ENCODE assay signal across 8 cellular contexts in genomic region chr15:56919708-56920637, GRCh38. TPM values are rescaled to one million over a fixed set of nuclear protein-coding genes. Genes with fewer than 3 reads are reported as not detected.
DNase-seq lines count a peak whose midpoint lies in the region; ATAC-seq and TF ChIP-seq lines count a peak whose summit lies in the region.

No MANE protein-coding gene starts in this region.

- no peaks in the 10 kb centered on the region for H3K27me3 Mint-ChIP-seq in CD4-positive, alpha-beta T cell
- H3K27me3 Mint-ChIP-seq in WTC11 (ENCODE audit: low read depth), result peaks cover 17% of the 10 kb centered on the region

- no peaks in the 10 kb centered on the region for H3K9me3 Mint-ChIP-seq in CD4-positive, alpha-beta T cell
- peaks cover 14% of the 10 kb centered on the region for H3K9me3 Mint-ChIP-seq in WTC11

- peak in 3 of 10 experiments; percentile 3 to 39 (median 4) for DNase-seq in CD4-positive, alpha-beta T cell
- DNase-seq in WTC11 (ENCODE audit: low spot score) (peak; percentile 60), thoracic aorta (ENCODE audit: low spot score) (no peak)

- H3K27me3 ChIP-seq in CD4-positive, alpha-beta T cell (ENCODE audit: control insufficient read depth, insufficient read depth, low read length), result no peaks in the 10 kb centered on the region
- H3K27me3 ChIP-seq in ectodermal cell (ENCODE audit: control insufficient read depth, insufficient read depth, low read length, poor library complexity, severe bottlenecking), result no peaks in the 10 kb centered on the region
- H3K27me3 ChIP-seq in thoracic aorta (replicated peaks; ENCODE audit: insufficient read depth), result no peaks in the 10 kb centered on the region

- 1% methylated on average over 27 of the region's 30 CpGs for WGBS in ectodermal cell, 2 experiments
- WGBS in mesodermal cell (ENCODE audit: insufficient coverage in 2 of 2), 2 experiments, result 0% methylated on average over 19 to 25 of the region's 30 CpGs

- peak overlapping the region; percentile 95 for H3K4me3 Mint-ChIP-seq in CD4-positive, alpha-beta T cell
- peak overlapping the region; percentile 86 for H3K4me3 Mint-ChIP-seq in WTC11

- H3K4me3 ChIP-seq in ectodermal cell (ENCODE audit: insufficient read depth, low read depth, low read length) (peak overlapping the region; percentile 92), mesodermal cell (ENCODE audit: extremely low read depth, insufficient read depth, low read length, poor library complexity, severe bottlenecking) (peak overlapping the region; percentile 93), thoracic aorta (peak overlapping the region; percentile 89)

- H3K36me3 ChIP-seq in ectodermal cell (ENCODE audit: control insufficient read depth, insufficient read depth, low read length) (no peaks in the 10 kb centered on the region), mesodermal cell (ENCODE audit: control insufficient read depth, insufficient read depth, low read length) (peaks cover 33% of the 10 kb centered on the region), thoracic aorta (no peaks in the 10 kb centered on the region)

- peak overlapping the region; percentile 91 for H3K27ac Mint-ChIP-seq in CD4-positive, alpha-beta T cell
- peak overlapping the region; percentile 68 for H3K27ac Mint-ChIP-seq in WTC11

- intact Hi-C loops in CD4-positive, alpha-beta T cell (cut with DNase I, micrococcal nuclease), result loop anchor here (2.0 to 10.0 kb wide), 10 partner anchors 37 to 675 kb away; partner anchors contain the start of genes RFX7 (in 1 of the 2) and ZNF280D (in 1 of the 2)

- CTCF ChIA-PET in CD4-positive, alpha-beta T cell (lab: Charles Lee), result no interaction called here
- CTCF ChIA-PET in WTC11 (lab: Charles Lee), result interaction anchor here (0.8 kb wide), 2 partner anchors 8 to 219 kb away, joined by 3 read pairs; no protein-coding TSS in a partner anchor

- peaks cover 40% of the 10 kb centered on the region for H3K36me3 Mint-ChIP-seq in CD4-positive, alpha-beta T cell (ENCODE audit: low read depth)
- peaks cover 40% of the 10 kb centered on the region for H3K36me3 Mint-ChIP-seq in WTC11

- no peak for ATAC-seq in CD4-positive, alpha-beta T cell (ENCODE audit: poor library complexity)
- peak; percentile 16 for ATAC-seq in GM19438 (IDR thresholded peaks at IDR 0.05; ENCODE audit: low read depth, unreplicated experiment)
- ATAC-seq in WTC11, result peak; percentile 29
- ATAC-seq in thoracic aorta (ENCODE audit: insufficient number of reproducible peaks, low FRiP score, low read depth), result no peak
- ATAC-seq in GM21381 (IDR thresholded peaks at IDR 0.05; ENCODE audit: unreplicated experiment), result no peak

- TF ChIP-seq CTCF in CD4-positive, alpha-beta T cell (IDR thresholded peaks at IDR 0.05), result no peak
- TF ChIP-seq CTCF in WTC11 (IDR thresholded peaks at IDR 0.05), result no peak
- no peak for TF ChIP-seq CTCF in thoracic aorta (IDR thresholded peaks at IDR 0.05)

- no peak for TF ChIP-seq RAD21 in Ishikawa (IDR thresholded peaks at IDR 0.05; ENCODE audit: low read depth)

- TF ChIP-seq EP300 in Ishikawa (IDR thresholded peaks at IDR 0.05; ENCODE audit: borderline replicate concordance), result no peak

- H3K9me3 ChIP-seq in CD4-positive, alpha-beta T cell (ENCODE audit: control insufficient read depth, low read length), result no peaks in the 10 kb centered on the region
- no peaks in the 10 kb centered on the region for H3K9me3 ChIP-seq in ectodermal cell (ENCODE audit: control insufficient read depth, low read length)
- H3K9me3 ChIP-seq in mesodermal cell (ENCODE audit: control insufficient read depth, low read length), result peaks cover 12% of the 10 kb centered on the region
- H3K9me3 ChIP-seq in thoracic aorta, result no peaks in the 10 kb centered on the region

- peaks cover 17% of the 10 kb centered on the region for H3K4me1 ChIP-seq in ectodermal cell (ENCODE audit: control insufficient read depth, insufficient read depth, low read length)
- H3K4me1 ChIP-seq in mesodermal cell (ENCODE audit: control insufficient read depth, insufficient read depth, low read length, poor library complexity, severe bottlenecking), result peaks cover 2% of the 10 kb centered on the region
- H3K4me1 ChIP-seq in thoracic aorta (ENCODE audit: control insufficient read depth in 1 of 2, low read depth in 2 of 2), result peaks cover 37 to 48% of the 10 kb centered on the region in 2 donors

- H3K4me1 Mint-ChIP-seq in CD4-positive, alpha-beta T cell (ENCODE audit: low read depth), result peaks cover 64% of the 10 kb centered on the region
- peaks cover 38% of the 10 kb centered on the region for H3K4me1 Mint-ChIP-seq in WTC11

- peak overlapping the region; percentile 71 for H3K27ac ChIP-seq in CD4-positive, alpha-beta T cell (ENCODE audit: low read depth, low read length)
- H3K27ac ChIP-seq in ectodermal cell (ENCODE audit: insufficient read depth, low read depth, low read length, poor library complexity, severe bottlenecking) (peak overlapping the region; percentile 80), mesodermal cell (ENCODE audit: low read depth, low read length, severe bottlenecking) (peak overlapping the region; percentile 92), thoracic aorta (peak overlapping the region; percentile 92 to 94)

- POLR2A ChIA-PET in CD4-positive, alpha-beta T cell (lab: Charles Lee), result interaction anchor here (1.2 to 3.9 kb wide), 7 partner anchors 9 to 216 kb away, joined by 3 to 69 read pairs (median 5); partner anchors contain the start of gene ZNF280D
- POLR2A ChIA-PET in WTC11 (lab: Charles Lee), result interaction anchor here (0.7 to 0.8 kb wide), 2 partner anchors 20 to 34 kb away, joined by 3 to 6 read pairs; no protein-coding TSS in a partner anchor

TF ChIP-seq in Ishikawa, 13 proteins besides CTCF, POLR2A, EP300 and RAD21 (continues in another document):
- no peak for TF ChIP-seq TCF12 (IDR thresholded peaks at IDR 0.05; ENCODE audit: low read depth)
- TF ChIP-seq TAF1 (IDR thresholded peaks at IDR 0.05; ENCODE audit: low read depth), result no peak
- peak; percentile 62; the same call in 1 of the 2 replicates for TF ChIP-seq CEBPB (IDR thresholded peaks at IDR 0.05)
- no peak for TF ChIP-seq TEAD4 (IDR thresholded peaks at IDR 0.05)
- TF ChIP-seq, protein P1, sequence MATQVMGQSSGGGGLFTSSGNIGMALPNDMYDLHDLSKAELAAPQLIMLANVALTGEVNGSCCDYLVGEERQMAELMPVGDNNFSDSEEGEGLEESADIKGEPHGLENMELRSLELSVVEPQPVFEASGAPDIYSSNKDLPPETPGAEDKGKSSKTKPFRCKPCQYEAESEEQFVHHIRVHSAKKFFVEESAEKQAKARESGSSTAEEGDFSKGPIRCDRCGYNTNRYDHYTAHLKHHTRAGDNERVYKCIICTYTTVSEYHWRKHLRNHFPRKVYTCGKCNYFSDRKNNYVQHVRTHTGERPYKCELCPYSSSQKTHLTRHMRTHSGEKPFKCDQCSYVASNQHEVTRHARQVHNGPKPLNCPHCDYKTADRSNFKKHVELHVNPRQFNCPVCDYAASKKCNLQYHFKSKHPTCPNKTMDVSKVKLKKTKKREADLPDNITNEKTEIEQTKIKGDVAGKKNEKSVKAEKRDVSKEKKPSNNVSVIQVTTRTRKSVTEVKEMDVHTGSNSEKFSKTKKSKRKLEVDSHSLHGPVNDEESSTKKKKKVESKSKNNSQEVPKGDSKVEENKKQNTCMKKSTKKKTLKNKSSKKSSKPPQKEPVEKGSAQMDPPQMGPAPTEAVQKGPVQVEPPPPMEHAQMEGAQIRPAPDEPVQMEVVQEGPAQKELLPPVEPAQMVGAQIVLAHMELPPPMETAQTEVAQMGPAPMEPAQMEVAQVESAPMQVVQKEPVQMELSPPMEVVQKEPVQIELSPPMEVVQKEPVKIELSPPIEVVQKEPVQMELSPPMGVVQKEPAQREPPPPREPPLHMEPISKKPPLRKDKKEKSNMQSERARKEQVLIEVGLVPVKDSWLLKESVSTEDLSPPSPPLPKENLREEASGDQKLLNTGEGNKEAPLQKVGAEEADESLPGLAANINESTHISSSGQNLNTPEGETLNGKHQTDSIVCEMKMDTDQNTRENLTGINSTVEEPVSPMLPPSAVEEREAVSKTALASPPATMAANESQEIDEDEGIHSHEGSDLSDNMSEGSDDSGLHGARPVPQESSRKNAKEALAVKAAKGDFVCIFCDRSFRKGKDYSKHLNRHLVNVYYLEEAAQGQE (IDR thresholded peaks at IDR 0.05; ENCODE audit: low read depth), result no peak

TF ChIP-seq in WTC11, 78 proteins besides CTCF, POLR2A, EP300 and RAD21 (continues in another document):
- no peak for TF ChIP-seq FOXP4 (CRISPR knock-in tag; IDR thresholded peaks at IDR 0.05)
- TF ChIP-seq FOXJ3 (CRISPR knock-in tag; IDR thresholded peaks at IDR 0.05; ENCODE audit: borderline replicate concordance), result no peak
- TF ChIP-seq E2F5 (CRISPR knock-in tag; IDR thresholded peaks at IDR 0.05), result no peak

RNA-seq across cellular contexts. Expression of gene TCF12, which starts 1.5 kb away (rescaled TPM):
- total RNA-seq in CD4-positive, alpha-beta T cell, result 10 to 100 TPM; 54.0 TPM
- 73.2 to 92.9 TPM (median 81.3 TPM) in 3 replicates for total RNA-seq in WTC11 (2021)
- polyA plus RNA-seq in ectodermal cell (2013, experiment 1 of 4), result 203 TPM
- 203 TPM for polyA plus RNA-seq in ectodermal cell (2013, experiment 2 of 4)
- polyA plus RNA-seq in ectodermal cell (2013, experiment 3 of 4), result 173 TPM
- 207 TPM for polyA plus RNA-seq in ectodermal cell (2013, experiment 4 of 4)
- polyA plus RNA-seq in mesodermal cell (2013, experiment 1 of 2), result 110 TPM
- polyA plus RNA-seq in mesodermal cell (2013, experiment 2 of 2), result 89.0 TPM
- 100 to 1,000 TPM in 1 of 2 donors, 10 to 100 TPM in 1; 91.8 to 107 TPM for total RNA-seq in thoracic aorta

Comparison
In these comparisons a context has a peak if more than half of its experiments do, and no peak if none do; other contexts are left out.
1. ATAC-seq: peak in GM19438 (single experiment) and WTC11 (single experiment); none in CD4-positive, alpha-beta T cell (single experiment), thoracic aorta (single experiment) and GM21381 (single experiment).
2. Peak in every context shown above with its lines, with median percentiles within 50 percentile points of each other: H3K27ac ChIP-seq and H3K4me3 ChIP-seq.